20 cellular contexts compared by ENCODE assay signal in genomic region chr20:36440370-36441026, GRCh38.
DNase-seq lines count a peak whose midpoint lies in the region; ATAC-seq, FAIRE-seq and TF ChIP-seq lines count a peak whose summit lies in the region.
"Had no signal": no experiment of that assay in that cellular context is flagged by ENCODE, and none has a peak within 500 bp of the region (broad histone marks: within the 10 kb centered on the region; RNA-seq: fewer than 3 reads in every experiment).

No MANE protein-coding gene starts in this region.

- peak overlapping the region; percentile 82 for H3K27ac Mint-ChIP-seq in T-helper 17 cell
- peak overlapping the region; percentile 50 for H3K27ac Mint-ChIP-seq in neural progenitor cell
- H3K27ac Mint-ChIP-seq: CD8-positive, alpha-beta T cell; GM23338 had no signal

- no peaks in the 10 kb centered on the region for H3F3A ChIP-seq in neural progenitor cell (ENCODE audit: low read depth)

- intact Hi-C loops in left ventricle myocardium superior (cut with micrococcal nuclease) (no loop called here), left cardiac atrium (cut with DNase I) (loop anchor here in 1 of 2 donors (5.0 kb wide), 1 partner anchor 228 kb away; no protein-coding TSS in a partner anchor)

- peak; percentile 17 for DNase-seq in left ventricle myocardium superior
- no peak for DNase-seq in left cardiac atrium
- DNase-seq in T-helper 17 cell = no peak
- no peak for DNase-seq in neural progenitor cell (ENCODE audit: low spot score)
- no peak for DNase-seq in NOMO-1 (lab: John Stamatoyannopoulos, UW; ENCODE audit: unreplicated experiment in 2 of 2)
- no peak for DNase-seq in RCC 7860 (ENCODE audit: low spot score)
- no peak for DNase-seq in DMS114 treated with DMSO at 0.1 percent for 48 hours (lab: John Stamatoyannopoulos, UW; ENCODE audit: unreplicated experiment)
- DNase-seq: Calu3; CD8-positive, alpha-beta T cell; DMS 273 treated with DMSO at 0.1 percent for 48 hours; HCEC 1CT; IMR-90 had no signal

- no peaks in the 10 kb centered on the region for H3K4me1 ChIP-seq in neural progenitor cell
- H3K4me1 ChIP-seq: A549, BLaER1 had no signal

- H2AFZ ChIP-seq in neural progenitor cell (replicated peaks) = no peak overlapping the region
- H2AFZ ChIP-seq: GM23338 had no signal

- no peak overlapping the region for H3K9ac ChIP-seq in neural progenitor cell
- H3K9ac ChIP-seq: BLaER1 had no signal

- H3K4me3 Mint-ChIP-seq in T-helper 17 cell (no peak overlapping the region), neural progenitor cell (no peak overlapping the region)
- H3K4me3 Mint-ChIP-seq: CD8-positive, alpha-beta T cell; GM23338 had no signal

- H3K27ac ChIP-seq in neural progenitor cell = no peak overlapping the region
- H3K27ac ChIP-seq: 22Rv1, A549, BLaER1 had no signal

- H3K27me3 Mint-ChIP-seq in T-helper 17 cell (peaks cover 26% of the 10 kb centered on the region), neural progenitor cell (ENCODE audit: insufficient read depth, low read depth) (peaks cover 9% of the 10 kb centered on the region)

- H3K9me3 Mint-ChIP-seq in neural progenitor cell = no peaks in the 10 kb centered on the region
- H3K9me3 Mint-ChIP-seq: CD8-positive, alpha-beta T cell; GM23338 had no signal

- no peaks in the 10 kb centered on the region for H3K79me2 ChIP-seq in neural progenitor cell (ENCODE audit: low read depth)

- ATAC-seq in left ventricle myocardium superior (no peak), left cardiac atrium (no peak), T-helper 17 cell (no peak)
- ATAC-seq: CD8-positive, alpha-beta T cell; GM23338 had no signal

- no peaks in the 10 kb centered on the region for H3K36me3 ChIP-seq in neural progenitor cell
- H3K36me3 ChIP-seq: BLaER1 had no signal

- H4K20me1 ChIP-seq in neural progenitor cell (ENCODE audit: low read depth) = peaks cover 5% of the 10 kb centered on the region
- H4K20me1 ChIP-seq: BLaER1 had no signal

- H3K4me2 ChIP-seq in neural progenitor cell = no peak overlapping the region
- H3K4me2 ChIP-seq: A549, BLaER1, GM23338 had no signal

- H3K4me1 Mint-ChIP-seq in T-helper 17 cell (peaks cover 7% of the 10 kb centered on the region), neural progenitor cell (no peaks in the 10 kb centered on the region)

- FAIRE-seq in RCC 7860 (lab: Jason Lieb, UNC) = no peak
- FAIRE-seq: A549, G401.6, GM12891, GM19239, H54 had no signal

- H3K27me3 ChIP-seq in neural progenitor cell = peaks cover 13% of the 10 kb centered on the region
- H3K27me3 ChIP-seq: BLaER1 had no signal

- no peak overlapping the region for H3K4me3 ChIP-seq in neural progenitor cell
- H3K4me3 ChIP-seq: A549, BLaER1, GM23338 had no signal

- H3K36me3 Mint-ChIP-seq in T-helper 17 cell (ENCODE audit: low read depth) (peaks cover 2% of the 10 kb centered on the region), neural progenitor cell (no peaks in the 10 kb centered on the region)
- H3K36me3 Mint-ChIP-seq: CD8-positive, alpha-beta T cell had no signal

- no peak for TF ChIP-seq CTCF in neural progenitor cell (IDR thresholded peaks at IDR 0.05)

- H3K9me3 ChIP-seq in T-helper 17 cell (ENCODE audit: control insufficient read depth, low read length, poor library complexity, severe bottlenecking) (no peaks in the 10 kb centered on the region), neural progenitor cell (ENCODE audit: low read depth) (no peaks in the 10 kb centered on the region)
- H3K9me3 ChIP-seq: A549, BLaER1 had no signal
